ENCODE assay signal across 1 cellular context in genomic region chr16:1113889-1114526, GRCh38.
TF ChIP-seq lines count a peak whose summit lies in the region.

No MANE protein-coding gene starts in this region.

TF ChIP-seq in K562, 482 proteins besides CTCF, POLR2A, EP300 and RAD21:
- TF ChIP-seq HNRNPL (IDR thresholded peaks at IDR 0.05; ENCODE audit: low read depth, low read length) (0 out of 2 replicates have a peak, but pooled peaks have one; percentile 28), NCOA4 (IDR thresholded peaks at IDR 0.05; ENCODE audit: partially characterized antibody) (no peak), ZNF263 (CRISPR knock-in tag; IDR thresholded peaks at IDR 0.05; ENCODE audit: borderline replicate concordance) (peak; percentile 97)
